26 cellular contexts compared by ENCODE assay signal in genomic region chr15:26212109-26212508, GRCh38.
"Had no signal": no experiment of that assay in that cellular context is flagged by ENCODE, and none has a peak within 500 bp of the region (broad histone marks: within the 10 kb centered on the region; RNA-seq: fewer than 3 reads in every experiment).

No MANE protein-coding gene starts in this region.

- H3K9me3 ChIP-seq: suprapubic skin, testis, thoracic aorta, thyroid gland, tibial artery, transverse colon, upper lobe of left lung, upper lobe of right lung, uterus, vagina had no signal

- ATAC-seq: stimulated activated effector memory CD8-positive, alpha-beta T cell treated with anti-CD3 and anti-CD28 coated beads, Interleukin-12 subunit alpha, Interleukin-12 subunit beta, amount 100 ng/mL, for 72 hours; stimulated activated memory B cell treated with anti-CD40 and anti-IgM and Interleukin-4, amounts not matched to agents 10 μg/mL and 1 μg/mL and 100 μg/mL, for 72 hours; stimulated activated naive B cell treated with anti-CD40 and anti-IgM and Interleukin-4, amounts not matched to agents 10 μg/mL and 1 μg/mL and 100 μg/mL, for 72 hours; stimulated activated naive CD8-positive, alpha-beta T cell treated with anti-CD3 and anti-CD28 coated beads, Interleukin-15, amount 100 ng/mL, for 72 hours; stimulated activated naive CD8-positive, alpha-beta T cell treated with anti-CD3 and anti-CD28 coated beads, Interleukin-15, Interleukin-2, amounts not matched to agents 100 U/mL and 50 U/mL, for 24 hours; upper lobe of right lung had no signal

- DNase-seq: stimulated activated CD4-positive, alpha-beta T cell treated with anti-CD3 and anti-CD28 coated beads, Interleukin-2, amount 100 ng/mL, for 48 hours; stimulated activated CD4-positive, alpha-beta T cell treated with anti-CD3 and anti-CD28 coated beads, Interleukin-4, amount 100 ng/mL, for 1 hour; stimulated activated CD4-positive, alpha-beta T cell treated with anti-CD3 and anti-CD28 coated beads, Interleukin-4, amount 100 ng/mL, for 24 hours; stimulated activated CD4-positive, alpha-beta T cell treated with anti-CD3 and anti-CD28 coated beads, Interleukin-4, amount 100 ng/mL, for 4 hours; stimulated activated CD8-positive, alpha-beta memory T cell treated with anti-CD3 and anti-CD28 coated beads, Interleukin-4, amount 100 ng/mL, for 48 hours; stimulated activated naive B cell treated with anti-CD40 and anti-IgM and Interleukin-4, amounts not matched to agents 10 μg/mL and 1 μg/mL and 100 μg/mL, for 72 hours; stimulated activated naive CD4-positive, alpha-beta T cell; stimulated activated naive CD4-positive, alpha-beta T cell treated with Interleukin-2 at 50 U/mL for 16 hours; stimulated activated naive CD8-positive, alpha-beta T cell treated with anti-CD3 and anti-CD28 coated beads, Interleukin-15, amount 100 ng/mL, for 72 hours; stimulated activated naive CD8-positive, alpha-beta T cell treated with anti-CD3 and anti-CD28 coated beads, Interleukin-15, Interleukin-2, amounts not matched to agents 100 U/mL and 50 U/mL, for 24 hours; stomach; substantia nigra; testis; thyroid gland; tibial artery; transverse colon; trophoblast cell; upper lobe of left lung; upper lobe of right lung; uterus had no signal

- H3K4me1 ChIP-seq: stomach, suprapubic skin, testis, thyroid gland, tibial artery, tibial nerve, transverse colon, upper lobe of left lung, upper lobe of right lung, uterus, vagina had no signal

- H3K36me3 ChIP-seq: stomach, suprapubic skin, thoracic aorta, thyroid gland, tibial artery, tibial nerve, transverse colon, upper lobe of left lung, upper lobe of right lung, uterus, vagina had no signal

- H3K27ac ChIP-seq: stomach, suprapubic skin, testis, thoracic aorta, thyroid gland, tibial artery, tibial nerve, transverse colon, upper lobe of left lung, upper lobe of right lung, uterus, vagina had no signal

- H3K27me3 ChIP-seq: stomach, suprapubic skin, testis, thyroid gland, tibial artery, tibial nerve, transverse colon, upper lobe of left lung, upper lobe of right lung, uterus, vagina had no signal

- H3K4me3 ChIP-seq: stomach, suprapubic skin, testis, thoracic aorta, thyroid gland, tibial artery, tibial nerve, transverse colon, upper lobe of left lung, upper lobe of right lung, uterus, vagina had no signal
